In genomic region chr20:58260006-58260405, GRCh38 we compare ENCODE assay signal across 16 cellular contexts. TPM values are rescaled to one million over a fixed set of nuclear protein-coding genes. Genes with fewer than 3 reads are reported as not detected.
DNase-seq lines count a peak whose midpoint lies in the region; ATAC-seq and TF ChIP-seq lines count a peak whose summit lies in the region.
"Had no signal": no experiment of that assay in that cellular context is flagged by ENCODE, and none has a peak within 500 bp of the region (broad histone marks: within the 10 kb centered on the region; RNA-seq: fewer than 3 reads in every experiment).

No MANE protein-coding gene starts in this region.

- no peaks in the 10 kb centered on the region for H3K27me3 ChIP-seq in BE2C
- H3K27me3 ChIP-seq: BLaER1 treated with 17β-estradiol and CSF1 and Interleukin-3, amounts not matched to agents 10 nM and 100 nM had no signal

- POLR2A ChIA-PET in T-cell (lab: Charles Lee): no interaction called here

- no peak overlapping the region for H3K4me3 Mint-ChIP-seq in stimulated activated effector memory CD8-positive, alpha-beta T cell treated with anti-CD3 and anti-CD28 coated beads, Interleukin-12 subunit alpha, Interleukin-12 subunit beta, amount 100 ng/mL, for 72 hours
- H3K4me3 Mint-ChIP-seq in T-cell: no peak overlapping the region
- no peak overlapping the region for H3K4me3 Mint-ChIP-seq in natural killer cell
- H3K4me3 Mint-ChIP-seq: CD4-positive, CD25-positive, alpha-beta regulatory T cell had no signal

- H3K27ac Mint-ChIP-seq in stimulated activated effector memory CD8-positive, alpha-beta T cell treated with anti-CD3 and anti-CD28 coated beads, Interleukin-12 subunit alpha, Interleukin-12 subunit beta, amount 100 ng/mL, for 72 hours: peak overlapping the region; percentile 2
- H3K27ac Mint-ChIP-seq in T-cell: no peak overlapping the region
- no peak overlapping the region for H3K27ac Mint-ChIP-seq in natural killer cell

- no peaks in the 10 kb centered on the region; the same call in 1 of the 2 replicates for H3K9me3 ChIP-seq in BE2C

- H3K36me3 ChIP-seq in BE2C: peaks cover 5% of the 10 kb centered on the region; the same call in 1 of the 2 replicates

- H3K4me3 ChIP-seq in BE2C (ENCODE audit: low read depth, low read length) (peak overlapping the region; percentile 12; the same call in 1 of the 2 replicates), fibroblast of the aortic adventitia (ENCODE audit: low read depth, low read length) (no peak overlapping the region)
- H3K4me3 ChIP-seq: BLaER1 treated with 17β-estradiol and CSF1 and Interleukin-3, amounts not matched to agents 10 nM and 100 nM; GM12878; GM23248 had no signal

- no peak for TF ChIP-seq CTCF in BE2C (IDR thresholded peaks at IDR 0.05; ENCODE audit: low read depth, low read length)
- TF ChIP-seq CTCF in fibroblast of the aortic adventitia (IDR thresholded peaks at IDR 0.05; ENCODE audit: insufficient read depth, low read length): no peak
- TF ChIP-seq CTCF in natural killer cell (IDR thresholded peaks at IDR 0.05): no peak

- H3K27me3 Mint-ChIP-seq in T-cell (no peaks in the 10 kb centered on the region), natural killer cell (ENCODE audit: low read depth in 2 of 2) (no peaks in the 10 kb centered on the region)
- H3K27me3 Mint-ChIP-seq: CD4-positive, CD25-positive, alpha-beta regulatory T cell had no signal

- no peaks in the 10 kb centered on the region for H3K36me3 Mint-ChIP-seq in stimulated activated effector memory CD8-positive, alpha-beta T cell treated with anti-CD3 and anti-CD28 coated beads, Interleukin-12 subunit alpha, Interleukin-12 subunit beta, amount 100 ng/mL, for 72 hours
- H3K36me3 Mint-ChIP-seq in T-cell (peaks cover 31% of the 10 kb centered on the region), natural killer cell (no peaks in the 10 kb centered on the region)

- H3K9me3 Mint-ChIP-seq in stimulated activated effector memory CD8-positive, alpha-beta T cell treated with anti-CD3 and anti-CD28 coated beads, Interleukin-12 subunit alpha, Interleukin-12 subunit beta, amount 100 ng/mL, for 72 hours: no peaks in the 10 kb centered on the region
- H3K9me3 Mint-ChIP-seq in T-cell: no peaks in the 10 kb centered on the region
- no peaks in the 10 kb centered on the region for H3K9me3 Mint-ChIP-seq in natural killer cell
- H3K9me3 Mint-ChIP-seq: CD4-positive, CD25-positive, alpha-beta regulatory T cell had no signal

- H3K4me1 ChIP-seq in BE2C: peaks cover 32% of the 10 kb centered on the region

- DNase-seq in BE2C (no peak), fibroblast of the aortic adventitia (ENCODE audit: low read depth) (peak; percentile 7), Ammon's horn (ENCODE audit: low spot score) (no peak), HCEC 1CT (no peak), T-cell (no peak), natural killer cell (no peak)
- DNase-seq in stimulated activated effector memory CD8-positive, alpha-beta T cell treated with anti-CD3 and anti-CD28 coated beads, Interleukin-12 subunit alpha, Interleukin-12 subunit beta, amount 100 ng/mL, for 72 hours (ENCODE audit: low spot score in 2 of 2): no peak
- DNase-seq: Calu3; CD4-positive, CD25-positive, alpha-beta regulatory T cell; DMS 273 treated with DMSO at 0.1 percent for 48 hours; GM23248 had no signal

- CTCF ChIA-PET in T-cell (lab: Charles Lee): no interaction called here

- H3K4me1 Mint-ChIP-seq in stimulated activated effector memory CD8-positive, alpha-beta T cell treated with anti-CD3 and anti-CD28 coated beads, Interleukin-12 subunit alpha, Interleukin-12 subunit beta, amount 100 ng/mL, for 72 hours: peaks cover 16% of the 10 kb centered on the region
- H3K4me1 Mint-ChIP-seq in T-cell: peaks cover 9 to 14% (median 12%) of the 10 kb centered on the region in 3 donors
- H3K4me1 Mint-ChIP-seq in natural killer cell: peaks cover 8 to 11% of the 10 kb centered on the region in 2 donors

- intact Hi-C loops in natural killer cell (cut with micrococcal nuclease): no loop called here

- ATAC-seq in SK-N-SH treated with all-trans-retinoic acid at 6 μM for 48 hours (peak; percentile 80), T-cell (replicated peaks in 1 of 4) (no peak), natural killer cell (no peak)
- no peak for ATAC-seq in stimulated activated effector memory CD8-positive, alpha-beta T cell treated with anti-CD3 and anti-CD28 coated beads, Interleukin-12 subunit alpha, Interleukin-12 subunit beta, amount 100 ng/mL, for 72 hours
- ATAC-seq: GM12878 had no signal

TF ChIP-seq in SK-N-SH treated with all-trans-retinoic acid at 6 μM for 48 hours, 23 proteins besides CTCF, POLR2A, EP300 and RAD21 (continues in another document):
- no peak for TF ChIP-seq RARB (CRISPR knock-in tag; IDR thresholded peaks at IDR 0.05)
- no peak for TF ChIP-seq TSHZ2 (CRISPR knock-in tag; IDR thresholded peaks at IDR 0.05)
- no peak for TF ChIP-seq OSR1 (CRISPR knock-in tag; IDR thresholded peaks at IDR 0.05)
- TF ChIP-seq ISL1 (CRISPR knock-in tag; IDR thresholded peaks at IDR 0.05): peak; percentile 97
- TF ChIP-seq, protein P1, sequence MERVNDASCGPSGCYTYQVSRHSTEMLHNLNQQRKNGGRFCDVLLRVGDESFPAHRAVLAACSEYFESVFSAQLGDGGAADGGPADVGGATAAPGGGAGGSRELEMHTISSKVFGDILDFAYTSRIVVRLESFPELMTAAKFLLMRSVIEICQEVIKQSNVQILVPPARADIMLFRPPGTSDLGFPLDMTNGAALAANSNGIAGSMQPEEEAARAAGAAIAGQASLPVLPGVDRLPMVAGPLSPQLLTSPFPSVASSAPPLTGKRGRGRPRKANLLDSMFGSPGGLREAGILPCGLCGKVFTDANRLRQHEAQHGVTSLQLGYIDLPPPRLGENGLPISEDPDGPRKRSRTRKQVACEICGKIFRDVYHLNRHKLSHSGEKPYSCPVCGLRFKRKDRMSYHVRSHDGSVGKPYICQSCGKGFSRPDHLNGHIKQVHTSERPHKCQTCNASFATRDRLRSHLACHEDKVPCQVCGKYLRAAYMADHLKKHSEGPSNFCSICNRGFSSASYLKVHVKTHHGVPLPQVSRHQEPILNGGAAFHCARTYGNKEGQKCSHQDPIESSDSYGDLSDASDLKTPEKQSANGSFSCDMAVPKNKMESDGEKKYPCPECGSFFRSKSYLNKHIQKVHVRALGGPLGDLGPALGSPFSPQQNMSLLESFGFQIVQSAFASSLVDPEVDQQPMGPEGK (CRISPR knock-in tag; IDR thresholded peaks at IDR 0.05; ENCODE audit: borderline replicate concordance): no peak; the same call in 1 of the 2 replicates
- no peak for TF ChIP-seq CSDC2 (CRISPR knock-in tag; IDR thresholded peaks at IDR 0.05)
- no peak for TF ChIP-seq ZNF8 (CRISPR knock-in tag; IDR thresholded peaks at IDR 0.05)
- TF ChIP-seq ZNF70 (CRISPR knock-in tag; IDR thresholded peaks at IDR 0.05): no peak
- no peak for TF ChIP-seq ZFP30 (CRISPR knock-in tag; IDR thresholded peaks at IDR 0.05)
- peak; percentile 24; the same call in 1 of the 2 replicates for TF ChIP-seq CREB5 (CRISPR knock-in tag; IDR thresholded peaks at IDR 0.05; ENCODE audit: low read depth)
- TF ChIP-seq SNAI2 (CRISPR knock-in tag; IDR thresholded peaks at IDR 0.05): no peak
- peak; percentile 91 for TF ChIP-seq ZC3H10 (CRISPR knock-in tag; IDR thresholded peaks at IDR 0.05)

RNA-seq across cellular contexts. Expression of gene ANKRD60, which starts 31.6 kb away (rescaled TPM):
- polyA plus RNA-seq in BE2C (2012; ENCODE audit: insufficient read depth, insufficient read length, low read depth): not detected
- total RNA-seq in fibroblast of the aortic adventitia (ENCODE audit: low replicate concordance): not detected in 2 replicates
- total RNA-seq in T-cell: under 1 TPM in 1 of 5 donors, not detected in 4; 0.82 TPM
- not detected for total RNA-seq in natural killer cell
- total RNA-seq: Calu3; CD4-positive, CD25-positive, alpha-beta regulatory T cell; Daoy; G401; GM12878; GM23248 had no signal
- polyA plus RNA-seq: CD4-positive, CD25-positive, alpha-beta regulatory T cell; GM12878; GM23248 had no signal

RNA-seq across cellular contexts. Expression of gene RAB22A, which starts 49.5 kb away (rescaled TPM):
- polyA plus RNA-seq in BE2C (2012; ENCODE audit: insufficient read depth, insufficient read length, low read depth): 11.7 TPM
- total RNA-seq in fibroblast of the aortic adventitia (ENCODE audit: low replicate concordance) (27.1 and 41.5 TPM in 2 replicates), T-cell (10 to 100 TPM; 15.3 to 23.0 (median 20.4) TPM), natural killer cell (10 to 100 TPM; 19.6 to 29.8 (median 28.6) TPM)
